ENCODE assay signal across 13 cellular contexts in genomic region chr18:77209587-77209986, GRCh38. TPM values are rescaled to one million over a fixed set of nuclear protein-coding genes. Genes with fewer than 3 reads are reported as not detected.
DNase-seq lines count a peak whose midpoint lies in the region; ATAC-seq and TF ChIP-seq lines count a peak whose summit lies in the region.
"Had no signal": no experiment of that assay in that cellular context is flagged by ENCODE, and none has a peak within 500 bp of the region (broad histone marks: within the 10 kb centered on the region; RNA-seq: fewer than 3 reads in every experiment).

No MANE protein-coding gene starts in this region.

- intact Hi-C loops in stomach (cut with DNase I; ENCODE audit: low total_unique reads) = no loop called here

- H3K9me3 ChIP-seq in T-helper 17 cell (ENCODE audit: control insufficient read depth, low read length, poor library complexity, severe bottlenecking) = no peaks in the 10 kb centered on the region
- no peaks in the 10 kb centered on the region for H3K9me3 ChIP-seq in stomach
- H3K9me3 ChIP-seq in suprapubic skin = no peaks in the 10 kb centered on the region

- H3K27ac ChIP-seq in stomach = peak overlapping the region in 4 of 5 donors; percentile 58 to 82 (median 72)
- H3K27ac ChIP-seq in suprapubic skin = no peak overlapping the region
- H3K27ac ChIP-seq: C4-2B had no signal

- H3K4me3 Mint-ChIP-seq in activated naive CD4-positive, alpha-beta T cell treated with anti-CD3 and anti-CD28 coated beads, Interleukin-2, amount 10 ng/mL, durations not matched to agents 7 days and 5 days = peak overlapping the region; percentile 81
- peak overlapping the region; percentile 95 for H3K4me3 Mint-ChIP-seq in T-helper 17 cell

- peaks cover 10% of the 10 kb centered on the region for H3K27me3 Mint-ChIP-seq in activated naive CD4-positive, alpha-beta T cell treated with anti-CD3 and anti-CD28 coated beads, Interleukin-2, amount 10 ng/mL, durations not matched to agents 7 days and 5 days
- no peaks in the 10 kb centered on the region for H3K27me3 Mint-ChIP-seq in T-helper 17 cell

- H3K27me3 ChIP-seq in stomach (no peaks in the 10 kb centered on the region), suprapubic skin (no peaks in the 10 kb centered on the region)

- WGBS in stomach, 5 donors = 76 to 87% (median 83%) methylated on average over 12 of the region's 12 CpGs
- 95% methylated on average over 12 of the region's 12 CpGs for WGBS in suprapubic skin

- H3K4me1 ChIP-seq in stomach = peaks cover 9 to 59% (median 31%) of the 10 kb centered on the region in 4 donors
- H3K4me1 ChIP-seq in suprapubic skin = peaks cover 24% of the 10 kb centered on the region

- H3K4me1 Mint-ChIP-seq in activated naive CD4-positive, alpha-beta T cell treated with anti-CD3 and anti-CD28 coated beads, Interleukin-2, amount 10 ng/mL, durations not matched to agents 7 days and 5 days = peaks cover 53% of the 10 kb centered on the region
- H3K4me1 Mint-ChIP-seq in T-helper 17 cell = peaks cover 22% of the 10 kb centered on the region

- H3K27ac Mint-ChIP-seq in activated naive CD4-positive, alpha-beta T cell treated with anti-CD3 and anti-CD28 coated beads, Interleukin-2, amount 10 ng/mL, durations not matched to agents 7 days and 5 days = peak overlapping the region; percentile 93
- H3K27ac Mint-ChIP-seq in activated naive CD4-positive, alpha-beta T cell treated with anti-CD3 and anti-CD28 coated beads, Interleukin-2, amount 50 U/mL, for 72 hours = peak overlapping the region in 1 of 2 donors; percentile 87
- peak overlapping the region; percentile 95 for H3K27ac Mint-ChIP-seq in T-helper 17 cell

- no peaks in the 10 kb centered on the region for H3K36me3 Mint-ChIP-seq in activated naive CD4-positive, alpha-beta T cell treated with anti-CD3 and anti-CD28 coated beads, Interleukin-2, amount 10 ng/mL, durations not matched to agents 7 days and 5 days
- H3K36me3 Mint-ChIP-seq in activated naive CD4-positive, alpha-beta T cell treated with anti-CD3 and anti-CD28 coated beads, Interleukin-2, amount 50 U/mL, for 72 hours = no peaks in the 10 kb centered on the region
- no peaks in the 10 kb centered on the region for H3K36me3 Mint-ChIP-seq in T-helper 17 cell (ENCODE audit: low read depth)

- no peak for DNase-seq in activated naive CD4-positive, alpha-beta T cell treated with anti-CD3 and anti-CD28 coated beads, Interleukin-2, amount 10 ng/mL, durations not matched to agents 7 days and 5 days
- no peak for DNase-seq in activated naive CD4-positive, alpha-beta T cell treated with anti-CD3 and anti-CD28 coated beads, Interleukin-2, amount 50 U/mL, for 72 hours (ENCODE audit: low spot score in 2 of 2)
- DNase-seq in T-helper 17 cell (no peak), fibroblast of villous mesenchyme (ENCODE audit: low read depth) (peak; percentile 64), stomach (no peak), C1 segment of cervical spinal cord (lab: John Stamatoyannopoulos, UW) (no peak), NCI-H226 (no peak), suprapubic skin (ENCODE audit: low spot score in 2 of 2) (no peak)
- DNase-seq: cerebellar nuclear complex; SIG-M5; stimulated activated CD4-positive, alpha-beta T cell treated with anti-CD3 and anti-CD28 coated beads, Interleukin-12 subunit alpha, Interleukin-12 subunit beta, amount 100 ng/mL, for 4 hours had no signal

- TF ChIP-seq CTCF in fibroblast of villous mesenchyme (IDR thresholded peaks at IDR 0.05; ENCODE audit: insufficient read depth, low read depth, low read length) (no peak), stomach (IDR thresholded peaks at IDR 0.05) (no peak), suprapubic skin (IDR thresholded peaks at IDR 0.05) (no peak)

- H3K4me3 ChIP-seq in fibroblast of villous mesenchyme (ENCODE audit: low read depth, low read length) (no peak overlapping the region), stomach (no peak overlapping the region), suprapubic skin (no peak overlapping the region)

- no peak for ATAC-seq in activated naive CD4-positive, alpha-beta T cell treated with anti-CD3 and anti-CD28 coated beads, Interleukin-2, amount 50 U/mL, for 72 hours
- no peak for ATAC-seq in T-helper 17 cell

- CTCF ChIA-PET in activated naive CD4-positive, alpha-beta T cell treated with anti-CD3 and anti-CD28 coated beads, Interleukin-2, amount 10 ng/mL, durations not matched to agents 7 days and 5 days (lab: Charles Lee) = interaction anchor here (0.7 to 5.0 kb wide), 4 partner anchors 142 to 227 kb away, joined by 3 to 48 read pairs (median 3); no protein-coding TSS in a partner anchor

- TF ChIP-seq EP300 in stomach (IDR thresholded peaks at IDR 0.05) (no peak), suprapubic skin (IDR thresholded peaks at IDR 0.05) (no peak)

- TF ChIP-seq POLR2A in stomach (IDR thresholded peaks at IDR 0.05) = no peak
- no peak for TF ChIP-seq POLR2A in suprapubic skin (IDR thresholded peaks at IDR 0.05)

- H3K9me3 Mint-ChIP-seq in activated naive CD4-positive, alpha-beta T cell treated with anti-CD3 and anti-CD28 coated beads, Interleukin-2, amount 10 ng/mL, durations not matched to agents 7 days and 5 days = no peaks in the 10 kb centered on the region
- no peaks in the 10 kb centered on the region for H3K9me3 Mint-ChIP-seq in activated naive CD4-positive, alpha-beta T cell treated with anti-CD3 and anti-CD28 coated beads, Interleukin-2, amount 50 U/mL, for 72 hours

- H3K36me3 ChIP-seq in stomach = no peaks in the 10 kb centered on the region
- H3K36me3 ChIP-seq in suprapubic skin = no peaks in the 10 kb centered on the region

RNA-seq across cellular contexts. Expression of gene GALR1, which starts 40.1 kb away (rescaled TPM):
- not detected for total RNA-seq in activated naive CD4-positive, alpha-beta T cell treated with anti-CD3 and anti-CD28 coated beads, Interleukin-2, amount 50 U/mL, for 72 hours
- not detected for total RNA-seq in T-helper 17 cell
- not detected in 2 replicates for total RNA-seq in fibroblast of villous mesenchyme
- total RNA-seq in stomach = 1 to 10 TPM in 1 of 5 donors, under 1 TPM in 2, not detected in 2; under 0.01 to 1.8 (median 0.55) TPM
- under 1 TPM in 1 of 3 donors, not detected in 2; 0.05 TPM for polyA plus RNA-seq in stomach
- under 1 TPM in 2 of 4 donors, not detected in 2; 0.08 to 0.16 TPM for total RNA-seq in suprapubic skin
- total RNA-seq: glomerular endothelial cell had no signal
